ENCODE assay signal across 18 cellular contexts in the genomic region with DNA sequence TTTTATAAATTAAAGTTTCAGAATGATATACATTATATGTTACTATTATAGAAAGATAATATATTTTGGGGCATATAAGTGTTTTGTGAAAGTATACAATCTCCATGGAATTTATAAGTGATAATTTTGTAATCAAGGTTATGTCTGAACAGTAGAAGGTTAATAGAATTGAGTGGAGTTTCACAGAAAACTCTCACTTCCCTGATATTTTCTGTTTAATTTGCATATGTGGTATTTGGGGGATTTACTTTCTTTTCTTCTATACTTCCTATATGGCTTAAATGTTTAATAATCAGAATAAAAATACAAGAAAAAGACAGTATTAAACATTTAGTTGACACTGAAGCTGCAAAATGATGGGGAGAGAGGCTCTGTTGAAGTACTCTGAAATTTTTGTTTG.
DNase-seq lines count a peak whose midpoint lies in the region; ATAC-seq and TF ChIP-seq lines count a peak whose summit lies in the region.
"Had no signal": no experiment of that assay in that cellular context is flagged by ENCODE, and none has a peak within 500 bp of the region (broad histone marks: within the 10 kb centered on the region; RNA-seq: fewer than 3 reads in every experiment).

No MANE protein-coding gene starts in this region.

- H3K9me2 ChIP-seq in SK-N-SH, result no peaks in the 10 kb centered on the region

- peaks cover 0 to 4% (median 2%) of the 10 kb centered on the region in 3 donors for H3K27me3 Mint-ChIP-seq in immature natural killer cell (ENCODE audit: low read depth in 3 of 3)
- H3K27me3 Mint-ChIP-seq: B cell; CD4-positive, alpha-beta T cell had no signal

- H3K4me2 ChIP-seq in SK-N-SH, result 0 out of 2 replicates have a peak overlapping the region, but pooled peaks have one; percentile 15
- H3K4me2 ChIP-seq in OCI-LY3 (ENCODE audit: low read length), result peak overlapping the region; percentile 28
- H3K4me2 ChIP-seq: A549 had no signal

- no peak overlapping the region for H3K27ac Mint-ChIP-seq in immature natural killer cell
- H3K27ac Mint-ChIP-seq: B cell; CD4-positive, alpha-beta T cell; CD8-positive, alpha-beta T cell had no signal

- H3K79me2 ChIP-seq in SK-N-SH (ENCODE audit: insufficient read depth) (no peaks in the 10 kb centered on the region), OCI-LY3 (ENCODE audit: low read length) (no peaks in the 10 kb centered on the region)

- H3K27ac ChIP-seq in SK-N-SH (ENCODE audit: low read depth in 2 of 2, low read length in 1 of 2), result no peak overlapping the region
- no peak overlapping the region; the same call in 1 of the 2 replicates for H3K27ac ChIP-seq in OCI-LY3 (ENCODE audit: low read length)
- H3K27ac ChIP-seq: 22Rv1; A549; BLaER1 treated with 17β-estradiol and CSF1 and Interleukin-3, amounts not matched to agents 10 nM and 100 nM; C4-2B had no signal

- POLR2A ChIA-PET in SK-N-SH (lab: Yijun Ruan, JAX), result no interaction called here

- H2AFZ ChIP-seq in SK-N-SH (ENCODE audit: low read depth) (peak overlapping the region; percentile 30; the same call in 1 of the 2 replicates), OCI-LY3 (ENCODE audit: low read depth, low read length) (no peak overlapping the region)

- ATAC-seq in SK-N-SH treated with all-trans-retinoic acid at 6 μM for 48 hours (no peak), HG02852 (IDR thresholded peaks at IDR 0.05; ENCODE audit: unreplicated experiment) (peak; percentile 52), GM18873 (IDR thresholded peaks at IDR 0.05; ENCODE audit: low FRiP score, unreplicated experiment) (no peak)
- ATAC-seq: A549; CD8-positive, alpha-beta T cell had no signal

- H3F3A ChIP-seq in SK-N-SH (replicated peaks; ENCODE audit: insufficient read depth), result peaks cover 12% of the 10 kb centered on the region

- no peak overlapping the region for H3K9ac ChIP-seq in SK-N-SH
- H3K9ac ChIP-seq in OCI-LY3 (ENCODE audit: low read length), result no peak overlapping the region
- H3K9ac ChIP-seq: BLaER1 treated with 17β-estradiol and CSF1 and Interleukin-3, amounts not matched to agents 10 nM and 100 nM had no signal

- H3K27me3 ChIP-seq in SK-N-SH (ENCODE audit: insufficient read depth) (no peaks in the 10 kb centered on the region), OCI-LY3 (ENCODE audit: low read depth, low read length) (no peaks in the 10 kb centered on the region)
- H3K27me3 ChIP-seq: BLaER1 treated with 17β-estradiol and CSF1 and Interleukin-3, amounts not matched to agents 10 nM and 100 nM had no signal

- CTCF ChIA-PET in SK-N-SH (lab: Yijun Ruan, JAX), result no interaction called here

- H3K9me3 ChIP-seq in SK-N-SH (no peaks in the 10 kb centered on the region), OCI-LY3 (ENCODE audit: insufficient read depth, low read length) (0 out of 2 replicates have a peak, but pooled peaks cover 3% of the 10 kb centered on the region)
- H3K9me3 ChIP-seq: A549; BLaER1 treated with 17β-estradiol and CSF1 and Interleukin-3, amounts not matched to agents 10 nM and 100 nM had no signal

- TF ChIP-seq RAD21 in SK-N-SH (IDR thresholded peaks at IDR 0.05; ENCODE audit: low read length), result no peak

- peaks cover 0 to 8% of the 10 kb centered on the region in 2 donors for H3K4me1 Mint-ChIP-seq in immature natural killer cell
- H3K4me1 Mint-ChIP-seq: B cell had no signal

- TF ChIP-seq EP300 in SK-N-SH (IDR thresholded peaks at IDR 0.05; ENCODE audit: borderline replicate concordance in 1 of 2, low read depth in 1 of 2, low read length in 1 of 2), result no peak

- TF ChIP-seq CTCF in SK-N-SH (IDR thresholded peaks at IDR 0.05), result no peak
- TF ChIP-seq CTCF in OCI-LY3 (IDR thresholded peaks at IDR 0.05; ENCODE audit: low read depth, low read length), result no peak

- H3K4me1 ChIP-seq in SK-N-SH (ENCODE audit: control insufficient read depth in 1 of 2, insufficient read depth in 2 of 2, low read depth in 1 of 2, low read length in 1 of 2) (peaks cover 0 to 20% of the 10 kb centered on the region in 2 experiments; a peak in 1 of 4 replicates), OCI-LY3 (ENCODE audit: low read length) (peaks cover 22% of the 10 kb centered on the region)
- H3K4me1 ChIP-seq: A549 had no signal

- H3K9me3 Mint-ChIP-seq in immature natural killer cell, result peaks cover 5 to 30% (median 8%) of the 10 kb centered on the region in 6 donors
- H3K9me3 Mint-ChIP-seq: CD4-positive, alpha-beta T cell had no signal

- no peak overlapping the region for H3K4me3 Mint-ChIP-seq in immature natural killer cell
- H3K4me3 Mint-ChIP-seq: B cell; CD4-positive, alpha-beta T cell; CD8-positive, alpha-beta T cell had no signal

- H3K36me3 Mint-ChIP-seq in immature natural killer cell, result no peaks in the 10 kb centered on the region
- H3K36me3 Mint-ChIP-seq: CD8-positive, alpha-beta T cell had no signal

- H4K20me1 ChIP-seq in SK-N-SH (ENCODE audit: insufficient read depth) (no peaks in the 10 kb centered on the region), OCI-LY3 (ENCODE audit: insufficient read depth, low read length) (no peaks in the 10 kb centered on the region)
- H4K20me1 ChIP-seq: BLaER1 treated with 17β-estradiol and CSF1 and Interleukin-3, amounts not matched to agents 10 nM and 100 nM had no signal

- no peaks in the 10 kb centered on the region for H3K36me3 ChIP-seq in SK-N-SH (replicated peaks in 1 of 2; ENCODE audit: control insufficient read depth in 1 of 2, insufficient read depth in 2 of 2, low read length in 1 of 2)
- no peaks in the 10 kb centered on the region for H3K36me3 ChIP-seq in OCI-LY3 (replicated peaks; ENCODE audit: low read depth, low read length)
- H3K36me3 ChIP-seq: BLaER1 treated with 17β-estradiol and CSF1 and Interleukin-3, amounts not matched to agents 10 nM and 100 nM had no signal

- DNase-seq in SK-N-SH (no peak), immature natural killer cell (no peak)
- DNase-seq: AML-193; Caco-2; Calu3; CD4-positive, alpha-beta T cell; CD8-positive, alpha-beta T cell; DMS79 treated with DMSO at 0.1 percent for 48 hours; GF-D8 had no signal

- H3K4me3 ChIP-seq in SK-N-SH (ENCODE audit: low read depth in 2 of 2, low read length in 1 of 2) (no peak overlapping the region), OCI-LY3 (ENCODE audit: low read length) (peak overlapping the region; percentile 3; the same call in 1 of the 2 replicates)
- H3K4me3 ChIP-seq: A549; BLaER1 treated with 17β-estradiol and CSF1 and Interleukin-3, amounts not matched to agents 10 nM and 100 nM had no signal

TF ChIP-seq in SK-N-SH, 30 proteins besides CTCF, POLR2A, EP300 and RAD21 (continues in another document):
- TF ChIP-seq, protein P1, sequence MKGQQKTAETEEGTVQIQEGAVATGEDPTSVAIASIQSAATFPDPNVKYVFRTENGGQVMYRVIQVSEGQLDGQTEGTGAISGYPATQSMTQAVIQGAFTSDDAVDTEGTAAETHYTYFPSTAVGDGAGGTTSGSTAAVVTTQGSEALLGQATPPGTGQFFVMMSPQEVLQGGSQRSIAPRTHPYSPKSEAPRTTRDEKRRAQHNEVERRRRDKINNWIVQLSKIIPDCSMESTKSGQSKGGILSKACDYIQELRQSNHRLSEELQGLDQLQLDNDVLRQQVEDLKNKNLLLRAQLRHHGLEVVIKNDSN (IDR thresholded peaks at IDR 0.05; ENCODE audit: borderline replicate concordance, low read depth), result no peak
- TF ChIP-seq CHD2 (IDR thresholded peaks at IDR 0.05; ENCODE audit: low read length, partially characterized antibody) (no peak), TEAD4 (IDR thresholded peaks at IDR 0.05; ENCODE audit: borderline replicate concordance, insufficient read depth) (no peak), JUND (IDR thresholded peaks at IDR 0.05) (no peak), RCOR1 (IDR thresholded peaks at IDR 0.05; ENCODE audit: low read length) (no peak)

TF ChIP-seq in SK-N-SH treated with all-trans-retinoic acid at 6 μM for 48 hours, 23 proteins besides CTCF, POLR2A, EP300 and RAD21:
- no peak for TF ChIP-seq RARB (CRISPR knock-in tag; IDR thresholded peaks at IDR 0.05)
- no peak for TF ChIP-seq ZFP3 (CRISPR knock-in tag; IDR thresholded peaks at IDR 0.05)
- TF ChIP-seq PPARA (CRISPR knock-in tag; IDR thresholded peaks at IDR 0.05; ENCODE audit: borderline replicate concordance), result no peak
- TF ChIP-seq ISL1 (CRISPR knock-in tag; IDR thresholded peaks at IDR 0.05), result no peak
